2 cellular contexts compared by ENCODE assay signal in the genomic region with DNA sequence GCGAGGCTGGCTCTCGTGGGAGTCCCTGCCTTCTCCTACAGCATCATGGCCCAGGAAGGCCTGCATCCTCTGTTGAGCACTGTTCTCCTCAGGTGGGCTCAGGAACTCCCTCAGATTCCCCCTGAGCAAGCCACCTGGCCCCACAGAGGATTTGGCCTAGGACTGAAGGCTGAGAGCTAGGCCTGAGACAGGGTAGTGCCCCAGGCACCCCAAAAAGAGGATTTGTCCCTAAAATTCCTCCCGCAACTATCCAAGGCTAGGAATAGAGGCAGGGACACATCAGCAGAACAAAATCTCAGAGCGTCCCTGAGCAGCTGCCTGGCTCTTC.
TF ChIP-seq lines count a peak whose summit lies in the region.

No MANE protein-coding gene starts in this region.

TF ChIP-seq in IMR-90, 13 proteins besides CTCF, POLR2A, EP300 and RAD21:
- TF ChIP-seq RCOR1 (IDR thresholded peaks at IDR 0.05; ENCODE audit: insufficient replicate concordance, low read length): no peak
- no peak for TF ChIP-seq ELK1 (IDR thresholded peaks at IDR 0.05; ENCODE audit: borderline replicate concordance, low read depth, low read length)
- no peak for TF ChIP-seq CHD1 (IDR thresholded peaks at IDR 0.05; ENCODE audit: low read depth, low read length)

TF ChIP-seq in HepG2, 621 proteins besides CTCF, POLR2A, EP300 and RAD21:
- TF ChIP-seq ATF7-NPFF (CRISPR knock-in tag; IDR thresholded peaks at IDR 0.05; ENCODE audit: low read depth): 0 out of 2 replicates have a peak, but pooled peaks have one; percentile 17
- no peak for TF ChIP-seq ELF3 (CRISPR knock-in tag; IDR thresholded peaks at IDR 0.05)
- no peak for TF ChIP-seq NONO (IDR thresholded peaks at IDR 0.05)
- TF ChIP-seq NONO (CRISPR knock-in tag; conservative IDR thresholded peaks at IDR 0.05): no peak
- TF ChIP-seq, protein P1, sequence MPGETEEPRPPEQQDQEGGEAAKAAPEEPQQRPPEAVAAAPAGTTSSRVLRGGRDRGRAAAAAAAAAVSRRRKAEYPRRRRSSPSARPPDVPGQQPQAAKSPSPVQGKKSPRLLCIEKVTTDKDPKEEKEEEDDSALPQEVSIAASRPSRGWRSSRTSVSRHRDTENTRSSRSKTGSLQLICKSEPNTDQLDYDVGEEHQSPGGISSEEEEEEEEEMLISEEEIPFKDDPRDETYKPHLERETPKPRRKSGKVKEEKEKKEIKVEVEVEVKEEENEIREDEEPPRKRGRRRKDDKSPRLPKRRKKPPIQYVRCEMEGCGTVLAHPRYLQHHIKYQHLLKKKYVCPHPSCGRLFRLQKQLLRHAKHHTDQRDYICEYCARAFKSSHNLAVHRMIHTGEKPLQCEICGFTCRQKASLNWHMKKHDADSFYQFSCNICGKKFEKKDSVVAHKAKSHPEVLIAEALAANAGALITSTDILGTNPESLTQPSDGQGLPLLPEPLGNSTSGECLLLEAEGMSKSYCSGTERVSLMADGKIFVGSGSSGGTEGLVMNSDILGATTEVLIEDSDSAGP (CRISPR knock-in tag; IDR thresholded peaks at IDR 0.05; ENCODE audit: borderline replicate concordance): no peak
- TF ChIP-seq ZNF431 (CRISPR knock-in tag; IDR thresholded peaks at IDR 0.05; ENCODE audit: borderline replicate concordance, low read depth): no peak
- no peak for TF ChIP-seq TRIM24 (CRISPR knock-in tag; IDR thresholded peaks at IDR 0.05)
- TF ChIP-seq TBX3 (IDR thresholded peaks at IDR 0.05; ENCODE audit: borderline replicate concordance): no peak
- TF ChIP-seq YEATS4 (CRISPR knock-in tag; IDR thresholded peaks at IDR 0.05; ENCODE audit: borderline replicate concordance): no peak
- no peak for TF ChIP-seq ZNF644 (CRISPR knock-in tag; IDR thresholded peaks at IDR 0.05; ENCODE audit: low read depth)
- TF ChIP-seq ELF1 (CRISPR knock-in tag; IDR thresholded peaks at IDR 0.05): no peak
- TF ChIP-seq NFYC (CRISPR knock-in tag; IDR thresholded peaks at IDR 0.05): no peak
- TF ChIP-seq ZNF713 (CRISPR knock-in tag; IDR thresholded peaks at IDR 0.05): no peak
- no peak for TF ChIP-seq NCOA2 (CRISPR knock-in tag; IDR thresholded peaks at IDR 0.05)
- TF ChIP-seq, protein P2, sequence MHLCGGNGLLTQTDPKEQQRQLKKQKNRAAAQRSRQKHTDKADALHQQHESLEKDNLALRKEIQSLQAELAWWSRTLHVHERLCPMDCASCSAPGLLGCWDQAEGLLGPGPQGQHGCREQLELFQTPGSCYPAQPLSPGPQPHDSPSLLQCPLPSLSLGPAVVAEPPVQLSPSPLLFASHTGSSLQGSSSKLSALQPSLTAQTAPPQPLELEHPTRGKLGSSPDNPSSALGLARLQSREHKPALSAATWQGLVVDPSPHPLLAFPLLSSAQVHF (CRISPR knock-in tag; IDR thresholded peaks at IDR 0.05): no peak
- no peak for TF ChIP-seq MIER2 (CRISPR knock-in tag; IDR thresholded peaks at IDR 0.05)
- TF ChIP-seq ZNF331 (CRISPR knock-in tag; IDR thresholded peaks at IDR 0.05): peak; percentile 2; the same call in 1 of the 2 replicates
- TF ChIP-seq KDM5A (IDR thresholded peaks at IDR 0.05; ENCODE audit: borderline replicate concordance, low read length): 0 out of 2 replicates have a peak, but pooled peaks have one; percentile 9
- 0 out of 2 replicates have a peak, but pooled peaks have one; percentile 41 for TF ChIP-seq ZNF225 (CRISPR knock-in tag; IDR thresholded peaks at IDR 0.05)
- TF ChIP-seq, protein P3, sequence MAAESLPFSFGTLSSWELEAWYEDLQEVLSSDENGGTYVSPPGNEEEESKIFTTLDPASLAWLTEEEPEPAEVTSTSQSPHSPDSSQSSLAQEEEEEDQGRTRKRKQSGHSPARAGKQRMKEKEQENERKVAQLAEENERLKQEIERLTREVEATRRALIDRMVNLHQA (CRISPR knock-in tag; IDR thresholded peaks at IDR 0.05): no peak
- no peak for TF ChIP-seq ZSCAN25 (CRISPR knock-in tag; IDR thresholded peaks at IDR 0.05)
- no peak for TF ChIP-seq KMT2A (CRISPR knock-in tag; IDR thresholded peaks at IDR 0.05)
- TF ChIP-seq ZNF441 (CRISPR knock-in tag; IDR thresholded peaks at IDR 0.05; ENCODE audit: borderline replicate concordance): 0 out of 2 replicates have a peak, but pooled peaks have one; percentile 1
- TF ChIP-seq ZNF24 (IDR thresholded peaks at IDR 0.05): no peak
- no peak for TF ChIP-seq POLR2G (IDR thresholded peaks at IDR 0.05; ENCODE audit: low read depth, low read length)
- TF ChIP-seq RXRA (CRISPR knock-in tag; IDR thresholded peaks at IDR 0.05): no peak; the same call in 1 of the 2 replicates
- TF ChIP-seq HOXA7 (CRISPR knock-in tag; IDR thresholded peaks at IDR 0.05): no peak
- peak; percentile 6 for TF ChIP-seq ZEB1 (IDR thresholded peaks at IDR 0.05; ENCODE audit: insufficient replicate concordance, low read depth)
- no peak for TF ChIP-seq HNRNPL (IDR thresholded peaks at IDR 0.05; ENCODE audit: low read depth, low read length)
- TF ChIP-seq ETV5 (CRISPR knock-in tag; IDR thresholded peaks at IDR 0.05; ENCODE audit: borderline replicate concordance): no peak
- TF ChIP-seq ZFX (CRISPR knock-in tag; IDR thresholded peaks at IDR 0.05; ENCODE audit: low read depth): peak; percentile 40; the same call in 1 of the 2 replicates
- TF ChIP-seq ZSCAN29 (CRISPR knock-in tag; conservative IDR thresholded peaks at IDR 0.05): peak; percentile 5; the same call in 1 of the 2 replicates
- no peak for TF ChIP-seq ZBTB20 (CRISPR knock-in tag; IDR thresholded peaks at IDR 0.05; ENCODE audit: borderline replicate concordance, low read depth)
- no peak for TF ChIP-seq MED13 (CRISPR knock-in tag; IDR thresholded peaks at IDR 0.05)
- no peak for TF ChIP-seq U2AF1 (optimal IDR thresholded peaks at IDR 0.05; ENCODE audit: low read depth, low read length)
- TF ChIP-seq NFKBIZ (CRISPR knock-in tag; IDR thresholded peaks at IDR 0.05): no peak
- TF ChIP-seq EZH2 (conservative IDR thresholded peaks at IDR 0.05; ENCODE audit: low read depth, low read length): no peak
- TF ChIP-seq, protein P4, sequence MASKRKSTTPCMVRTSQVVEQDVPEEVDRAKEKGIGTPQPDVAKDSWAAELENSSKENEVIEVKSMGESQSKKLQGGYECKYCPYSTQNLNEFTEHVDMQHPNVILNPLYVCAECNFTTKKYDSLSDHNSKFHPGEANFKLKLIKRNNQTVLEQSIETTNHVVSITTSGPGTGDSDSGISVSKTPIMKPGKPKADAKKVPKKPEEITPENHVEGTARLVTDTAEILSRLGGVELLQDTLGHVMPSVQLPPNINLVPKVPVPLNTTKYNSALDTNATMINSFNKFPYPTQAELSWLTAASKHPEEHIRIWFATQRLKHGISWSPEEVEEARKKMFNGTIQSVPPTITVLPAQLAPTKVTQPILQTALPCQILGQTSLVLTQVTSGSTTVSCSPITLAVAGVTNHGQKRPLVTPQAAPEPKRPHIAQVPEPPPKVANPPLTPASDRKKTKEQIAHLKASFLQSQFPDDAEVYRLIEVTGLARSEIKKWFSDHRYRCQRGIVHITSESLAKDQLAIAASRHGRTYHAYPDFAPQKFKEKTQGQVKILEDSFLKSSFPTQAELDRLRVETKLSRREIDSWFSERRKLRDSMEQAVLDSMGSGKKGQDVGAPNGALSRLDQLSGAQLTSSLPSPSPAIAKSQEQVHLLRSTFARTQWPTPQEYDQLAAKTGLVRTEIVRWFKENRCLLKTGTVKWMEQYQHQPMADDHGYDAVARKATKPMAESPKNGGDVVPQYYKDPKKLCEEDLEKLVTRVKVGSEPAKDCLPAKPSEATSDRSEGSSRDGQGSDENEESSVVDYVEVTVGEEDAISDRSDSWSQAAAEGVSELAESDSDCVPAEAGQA (IDR thresholded peaks at IDR 0.05; ENCODE audit: low read depth): no peak
- TF ChIP-seq, protein P4 (CRISPR knock-in tag; IDR thresholded peaks at IDR 0.05; ENCODE audit: borderline replicate concordance): no peak
TF ChIP-seq in HepG2: peak in this region for 8.
